Comparison of ENCODE assay signal across 22 cellular contexts in genomic region chr6:132736239-132736638, GRCh38. TPM values are rescaled to one million over a fixed set of nuclear protein-coding genes. Genes with fewer than 3 reads are reported as not detected.
DNase-seq lines count a peak whose midpoint lies in the region; ATAC-seq, FAIRE-seq and TF ChIP-seq lines count a peak whose summit lies in the region.
"Had no signal": no experiment of that assay in that cellular context is flagged by ENCODE, and none has a peak within 500 bp of the region (broad histone marks: within the 10 kb centered on the region; RNA-seq: fewer than 3 reads in every experiment).

No MANE protein-coding gene starts in this region.

- no peaks in the 10 kb centered on the region for H3K27me3 Mint-ChIP-seq in activated CD4-positive, alpha-beta T cell treated with anti-CD3 and anti-CD28 coated beads for 36 hours
- no peaks in the 10 kb centered on the region for H3K27me3 Mint-ChIP-seq in stimulated activated naive CD8-positive, alpha-beta T cell treated with anti-CD3 and anti-CD28 coated beads, Interleukin-15, amount 100 ng/mL, for 72 hours
- H3K27me3 Mint-ChIP-seq: memory B cell, type B pancreatic cell had no signal

- H3K36me3 Mint-ChIP-seq in activated CD4-positive, alpha-beta T cell treated with anti-CD3 and anti-CD28 coated beads for 36 hours (ENCODE audit: low read depth): peaks cover 8% of the 10 kb centered on the region
- H3K36me3 Mint-ChIP-seq: IgD-negative memory B cell, type B pancreatic cell had no signal

- peak; percentile 76 for ATAC-seq in activated CD4-positive, alpha-beta T cell treated with anti-CD3 and anti-CD28 coated beads for 36 hours
- peak; percentile 18 for ATAC-seq in left lobe of liver
- peak; percentile 81 for ATAC-seq in stimulated activated naive CD8-positive, alpha-beta T cell treated with anti-CD3 and anti-CD28 coated beads, Interleukin-15, amount 100 ng/mL, for 72 hours
- ATAC-seq in GM21737 (IDR thresholded peaks at IDR 0.05; ENCODE audit: unreplicated experiment): no peak
- ATAC-seq: activated CD8-positive, alpha-beta memory T cell treated with anti-CD3 and anti-CD28 coated beads, Interleukin-2, amount 10 ng/mL, durations not matched to agents 7 days and 5 days; stimulated activated memory B cell treated with anti-CD40 and anti-IgM and Interleukin-4, amounts not matched to agents 10 μg/mL and 1 μg/mL and 100 μg/mL, for 72 hours had no signal

- POLR2A ChIA-PET in activated CD4-positive, alpha-beta T cell treated with anti-CD3 and anti-CD28 coated beads for 36 hours (lab: Charles Lee): no interaction called here

- peaks cover 16% of the 10 kb centered on the region for H3K9me3 Mint-ChIP-seq in activated CD4-positive, alpha-beta T cell treated with anti-CD3 and anti-CD28 coated beads for 36 hours (ENCODE audit: low read depth)
- peaks cover 23 to 25% of the 10 kb centered on the region in 2 donors for H3K9me3 Mint-ChIP-seq in stimulated activated naive CD8-positive, alpha-beta T cell treated with anti-CD3 and anti-CD28 coated beads, Interleukin-15, amount 100 ng/mL, for 72 hours

- no peak for DNase-seq in activated CD4-positive, alpha-beta T cell treated with anti-CD3 and anti-CD28 coated beads for 36 hours
- DNase-seq in activated CD4-positive, alpha-beta T cell treated with anti-CD3 and anti-CD28 coated beads for 4 hours: no peak
- peak; percentile 41 for DNase-seq in amniotic epithelial cell (ENCODE audit: low read depth)
- no peak for DNase-seq in left lobe of liver (ENCODE audit: low spot score)
- DNase-seq in stimulated activated naive CD8-positive, alpha-beta T cell treated with anti-CD3 and anti-CD28 coated beads, Interleukin-15, amount 100 ng/mL, for 72 hours: no peak
- no peak for DNase-seq in GM19239 (ENCODE audit: insufficient read length, low spot score)
- no peak for DNase-seq in GM13977 (ENCODE audit: low spot score)
- DNase-seq: activated CD8-positive, alpha-beta memory T cell treated with anti-CD3 and anti-CD28 coated beads, Interleukin-2, amount 10 ng/mL, durations not matched to agents 7 days and 5 days; activated effector memory CD4-positive, alpha-beta T cell treated with anti-CD3 and anti-CD28 coated beads, Interleukin-2, amount 50 U/mL, for 16 hours; NCI-H2107; NCI-H526; stimulated activated CD4-positive, alpha-beta T cell treated with anti-CD3 and anti-CD28 coated beads, Interleukin-12 subunit alpha, Interleukin-12 subunit beta, amount 100 ng/mL, for 4 hours had no signal

- peaks cover 23% of the 10 kb centered on the region for H3K4me1 Mint-ChIP-seq in activated CD4-positive, alpha-beta T cell treated with anti-CD3 and anti-CD28 coated beads for 36 hours
- peaks cover 18% of the 10 kb centered on the region for H3K4me1 Mint-ChIP-seq in stimulated activated naive CD8-positive, alpha-beta T cell treated with anti-CD3 and anti-CD28 coated beads, Interleukin-15, amount 100 ng/mL, for 72 hours

- CTCF ChIA-PET in activated CD4-positive, alpha-beta T cell treated with anti-CD3 and anti-CD28 coated beads for 36 hours (lab: Charles Lee): interaction anchor here (0.9 to 2.5 kb wide), 2 partner anchors 12 to 119 kb away, joined by 3 to 5 read pairs; no protein-coding TSS in a partner anchor

- intact Hi-C loops in activated CD4-positive, alpha-beta T cell treated with anti-CD3 and anti-CD28 coated beads for 36 hours (cut with DNase I, micrococcal nuclease): loop anchor here in 1 of 2 experiments (2.0 kb wide), 1 partner anchor 27 kb away; no protein-coding TSS in a partner anchor

- no peak overlapping the region for H3K27ac Mint-ChIP-seq in activated CD4-positive, alpha-beta T cell treated with anti-CD3 and anti-CD28 coated beads for 36 hours
- H3K27ac Mint-ChIP-seq in stimulated activated naive CD8-positive, alpha-beta T cell treated with anti-CD3 and anti-CD28 coated beads, Interleukin-15, amount 100 ng/mL, for 72 hours: peak overlapping the region; percentile 42 to 74
- H3K27ac Mint-ChIP-seq: activated CD8-positive, alpha-beta memory T cell treated with anti-CD3 and anti-CD28 coated beads, Interleukin-2, amount 10 ng/mL, durations not matched to agents 7 days and 5 days; IgD-negative memory B cell; memory B cell; stimulated activated memory B cell treated with anti-CD40 and anti-IgM and Interleukin-4, amounts not matched to agents 10 μg/mL and 1 μg/mL and 100 μg/mL, for 72 hours; type B pancreatic cell had no signal

- no peak overlapping the region for H3K4me3 Mint-ChIP-seq in activated CD4-positive, alpha-beta T cell treated with anti-CD3 and anti-CD28 coated beads for 36 hours
- H3K4me3 Mint-ChIP-seq in stimulated activated naive CD8-positive, alpha-beta T cell treated with anti-CD3 and anti-CD28 coated beads, Interleukin-15, amount 100 ng/mL, for 72 hours: peak overlapping the region; percentile 26 to 35
- H3K4me3 Mint-ChIP-seq: activated CD8-positive, alpha-beta memory T cell treated with anti-CD3 and anti-CD28 coated beads, Interleukin-2, amount 10 ng/mL, durations not matched to agents 7 days and 5 days; IgD-negative memory B cell; memory B cell; stimulated activated memory B cell treated with anti-CD40 and anti-IgM and Interleukin-4, amounts not matched to agents 10 μg/mL and 1 μg/mL and 100 μg/mL, for 72 hours; type B pancreatic cell had no signal

- no peak for FAIRE-seq in GM19239 (lab: Jason Lieb, UNC)
- FAIRE-seq: A204.1, astrocyte, endothelial cell of umbilical vein had no signal

- in situ Hi-C loops in GM13977 (cut with MboI; ENCODE audit: low pct_unique_long_range_greater_than_20kb, low sequenced_read_pairs, unreplicated experiment): no loop called here

- TF ChIP-seq CTCF in GM13977 (IDR thresholded peaks at IDR 0.05; ENCODE audit: extremely low read depth, insufficient read depth, missing control alignments): no peak

RNA-seq across cellular contexts. Expression of gene VNN2, which starts 21.5 kb away (rescaled TPM):
- total RNA-seq in activated CD4-positive, alpha-beta T cell treated with anti-CD3 and anti-CD28 coated beads for 36 hours: 1 to 10 TPM; 6.0 to 8.5 TPM
- total RNA-seq in left lobe of liver: 0.78 TPM
- total RNA-seq: endothelial cell of umbilical vein, pulmonary artery endothelial cell had no signal

RNA-seq across cellular contexts. Expression of gene VNN1, which starts 22.4 kb away (rescaled TPM):
- total RNA-seq in activated CD4-positive, alpha-beta T cell treated with anti-CD3 and anti-CD28 coated beads for 36 hours: not detected
- 74.8 TPM for total RNA-seq in left lobe of liver
- total RNA-seq: activated CD8-positive, alpha-beta memory T cell treated with anti-CD3 and anti-CD28 coated beads, Interleukin-2, amount 10 ng/mL, durations not matched to agents 7 days and 5 days; endothelial cell of umbilical vein; pulmonary artery endothelial cell; SJSA1 had no signal

Comparison
In these comparisons a context has a peak if more than half of its experiments do, and no peak if none do; other contexts are left out.
1. RNA of gene VNN1, which starts 22.4 kb away (total RNA-seq): 74.8 TPM in left lobe of liver (single experiment); not detected in activated CD4-positive, alpha-beta T cell treated with anti-CD3 and anti-CD28 coated beads for 36 hours; every median in the first group is over 10 times any median in the second.